ENCODE assay signal across 1 cellular context in the genomic region with DNA sequence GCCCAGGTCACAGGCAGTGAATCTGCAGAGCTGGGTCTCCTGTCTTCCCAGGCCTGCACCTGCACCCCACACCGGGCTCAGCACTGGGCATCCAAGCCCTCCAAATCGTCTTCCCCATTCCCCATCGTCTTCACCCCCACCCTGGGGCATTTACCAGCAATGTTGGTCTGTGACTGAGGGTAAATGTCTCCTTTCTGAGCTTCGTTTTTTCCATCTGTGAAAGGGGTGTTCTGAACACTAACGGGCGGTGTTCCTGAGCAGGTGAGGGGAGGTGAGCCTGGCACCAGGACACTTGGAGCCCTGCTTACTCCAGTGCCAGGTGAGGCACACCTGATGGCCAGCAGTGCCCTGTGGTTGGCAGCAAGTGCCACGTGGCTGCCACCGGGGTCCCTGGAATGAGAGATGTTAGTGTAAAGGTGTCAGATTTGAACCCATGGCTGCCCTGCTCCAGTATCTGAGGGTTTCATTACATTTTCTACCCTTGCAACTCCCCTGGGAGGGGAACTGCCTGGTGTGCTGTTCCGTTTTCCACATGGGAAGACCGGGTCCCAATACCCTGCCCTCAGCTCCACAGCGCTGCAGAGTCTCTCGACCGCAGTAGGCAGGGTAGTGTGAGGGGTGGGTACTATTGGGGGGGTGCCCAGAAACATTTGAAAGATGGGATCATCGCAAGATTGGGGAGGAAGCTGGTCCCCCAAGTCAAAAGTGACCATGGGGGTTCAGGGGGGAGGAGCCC.
A peak's percentile ranks its signal among the peaks of the same experiment; 100 is the strongest.
TF ChIP-seq lines count a peak whose summit lies in the region.

No MANE protein-coding gene starts in this region.

TF ChIP-seq in HepG2, 621 proteins besides CTCF, POLR2A, EP300 and RAD21 (continues in another document):
- TF ChIP-seq, protein P1, sequence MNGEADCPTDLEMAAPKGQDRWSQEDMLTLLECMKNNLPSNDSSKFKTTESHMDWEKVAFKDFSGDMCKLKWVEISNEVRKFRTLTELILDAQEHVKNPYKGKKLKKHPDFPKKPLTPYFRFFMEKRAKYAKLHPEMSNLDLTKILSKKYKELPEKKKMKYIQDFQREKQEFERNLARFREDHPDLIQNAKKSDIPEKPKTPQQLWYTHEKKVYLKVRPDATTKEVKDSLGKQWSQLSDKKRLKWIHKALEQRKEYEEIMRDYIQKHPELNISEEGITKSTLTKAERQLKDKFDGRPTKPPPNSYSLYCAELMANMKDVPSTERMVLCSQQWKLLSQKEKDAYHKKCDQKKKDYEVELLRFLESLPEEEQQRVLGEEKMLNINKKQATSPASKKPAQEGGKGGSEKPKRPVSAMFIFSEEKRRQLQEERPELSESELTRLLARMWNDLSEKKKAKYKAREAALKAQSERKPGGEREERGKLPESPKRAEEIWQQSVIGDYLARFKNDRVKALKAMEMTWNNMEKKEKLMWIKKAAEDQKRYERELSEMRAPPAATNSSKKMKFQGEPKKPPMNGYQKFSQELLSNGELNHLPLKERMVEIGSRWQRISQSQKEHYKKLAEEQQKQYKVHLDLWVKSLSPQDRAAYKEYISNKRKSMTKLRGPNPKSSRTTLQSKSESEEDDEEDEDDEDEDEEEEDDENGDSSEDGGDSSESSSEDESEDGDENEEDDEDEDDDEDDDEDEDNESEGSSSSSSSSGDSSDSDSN (CRISPR knock-in tag; IDR thresholded peaks at IDR 0.05) = no peak
- TF ChIP-seq, protein P2, sequence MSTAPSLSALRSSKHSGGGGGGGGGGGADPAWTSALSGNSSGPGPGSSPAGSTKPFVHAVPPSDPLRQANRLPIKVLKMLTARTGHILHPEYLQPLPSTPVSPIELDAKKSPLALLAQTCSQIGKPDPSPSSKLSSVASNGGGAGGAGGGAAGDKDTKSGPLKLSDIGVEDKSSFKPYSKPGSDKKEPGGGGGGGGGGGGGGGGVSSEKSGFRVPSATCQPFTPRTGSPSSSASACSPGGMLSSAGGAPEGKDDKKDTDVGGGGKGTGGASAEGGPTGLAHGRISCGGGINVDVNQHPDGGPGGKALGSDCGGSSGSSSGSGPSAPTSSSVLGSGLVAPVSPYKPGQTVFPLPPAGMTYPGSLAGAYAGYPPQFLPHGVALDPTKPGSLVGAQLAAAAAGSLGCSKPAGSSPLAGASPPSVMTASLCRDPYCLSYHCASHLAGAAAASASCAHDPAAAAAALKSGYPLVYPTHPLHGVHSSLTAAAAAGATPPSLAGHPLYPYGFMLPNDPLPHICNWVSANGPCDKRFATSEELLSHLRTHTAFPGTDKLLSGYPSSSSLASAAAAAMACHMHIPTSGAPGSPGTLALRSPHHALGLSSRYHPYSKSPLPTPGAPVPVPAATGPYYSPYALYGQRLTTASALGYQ (CRISPR knock-in tag; IDR thresholded peaks at IDR 0.05) = no peak
- TF ChIP-seq, protein P3, sequence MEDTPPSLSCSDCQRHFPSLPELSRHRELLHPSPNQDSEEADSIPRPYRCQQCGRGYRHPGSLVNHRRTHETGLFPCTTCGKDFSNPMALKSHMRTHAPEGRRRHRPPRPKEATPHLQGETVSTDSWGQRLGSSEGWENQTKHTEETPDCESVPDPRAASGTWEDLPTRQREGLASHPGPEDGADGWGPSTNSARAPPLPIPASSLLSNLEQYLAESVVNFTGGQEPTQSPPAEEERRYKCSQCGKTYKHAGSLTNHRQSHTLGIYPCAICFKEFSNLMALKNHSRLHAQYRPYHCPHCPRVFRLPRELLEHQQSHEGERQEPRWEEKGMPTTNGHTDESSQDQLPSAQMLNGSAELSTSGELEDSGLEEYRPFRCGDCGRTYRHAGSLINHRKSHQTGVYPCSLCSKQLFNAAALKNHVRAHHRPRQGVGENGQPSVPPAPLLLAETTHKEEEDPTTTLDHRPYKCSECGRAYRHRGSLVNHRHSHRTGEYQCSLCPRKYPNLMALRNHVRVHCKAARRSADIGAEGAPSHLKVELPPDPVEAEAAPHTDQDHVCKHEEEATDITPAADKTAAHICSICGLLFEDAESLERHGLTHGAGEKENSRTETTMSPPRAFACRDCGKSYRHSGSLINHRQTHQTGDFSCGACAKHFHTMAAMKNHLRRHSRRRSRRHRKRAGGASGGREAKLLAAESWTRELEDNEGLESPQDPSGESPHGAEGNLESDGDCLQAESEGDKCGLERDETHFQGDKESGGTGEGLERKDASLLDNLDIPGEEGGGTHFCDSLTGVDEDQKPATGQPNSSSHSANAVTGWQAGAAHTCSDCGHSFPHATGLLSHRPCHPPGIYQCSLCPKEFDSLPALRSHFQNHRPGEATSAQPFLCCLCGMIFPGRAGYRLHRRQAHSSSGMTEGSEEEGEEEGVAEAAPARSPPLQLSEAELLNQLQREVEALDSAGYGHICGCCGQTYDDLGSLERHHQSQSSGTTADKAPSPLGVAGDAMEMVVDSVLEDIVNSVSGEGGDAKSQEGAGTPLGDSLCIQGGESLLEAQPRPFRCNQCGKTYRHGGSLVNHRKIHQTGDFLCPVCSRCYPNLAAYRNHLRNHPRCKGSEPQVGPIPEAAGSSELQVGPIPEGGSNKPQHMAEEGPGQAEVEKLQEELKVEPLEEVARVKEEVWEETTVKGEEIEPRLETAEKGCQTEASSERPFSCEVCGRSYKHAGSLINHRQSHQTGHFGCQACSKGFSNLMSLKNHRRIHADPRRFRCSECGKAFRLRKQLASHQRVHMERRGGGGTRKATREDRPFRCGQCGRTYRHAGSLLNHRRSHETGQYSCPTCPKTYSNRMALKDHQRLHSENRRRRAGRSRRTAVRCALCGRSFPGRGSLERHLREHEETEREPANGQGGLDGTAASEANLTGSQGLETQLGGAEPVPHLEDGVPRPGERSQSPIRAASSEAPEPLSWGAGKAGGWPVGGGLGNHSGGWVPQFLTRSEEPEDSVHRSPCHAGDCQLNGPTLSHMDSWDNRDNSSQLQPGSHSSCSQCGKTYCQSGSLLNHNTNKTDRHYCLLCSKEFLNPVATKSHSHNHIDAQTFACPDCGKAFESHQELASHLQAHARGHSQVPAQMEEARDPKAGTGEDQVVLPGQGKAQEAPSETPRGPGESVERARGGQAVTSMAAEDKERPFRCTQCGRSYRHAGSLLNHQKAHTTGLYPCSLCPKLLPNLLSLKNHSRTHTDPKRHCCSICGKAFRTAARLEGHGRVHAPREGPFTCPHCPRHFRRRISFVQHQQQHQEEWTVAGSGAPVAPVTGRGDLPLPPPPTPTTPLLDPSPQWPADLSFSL (CRISPR knock-in tag; IDR thresholded peaks at IDR 0.05) = no peak
- TF ChIP-seq, protein P4, sequence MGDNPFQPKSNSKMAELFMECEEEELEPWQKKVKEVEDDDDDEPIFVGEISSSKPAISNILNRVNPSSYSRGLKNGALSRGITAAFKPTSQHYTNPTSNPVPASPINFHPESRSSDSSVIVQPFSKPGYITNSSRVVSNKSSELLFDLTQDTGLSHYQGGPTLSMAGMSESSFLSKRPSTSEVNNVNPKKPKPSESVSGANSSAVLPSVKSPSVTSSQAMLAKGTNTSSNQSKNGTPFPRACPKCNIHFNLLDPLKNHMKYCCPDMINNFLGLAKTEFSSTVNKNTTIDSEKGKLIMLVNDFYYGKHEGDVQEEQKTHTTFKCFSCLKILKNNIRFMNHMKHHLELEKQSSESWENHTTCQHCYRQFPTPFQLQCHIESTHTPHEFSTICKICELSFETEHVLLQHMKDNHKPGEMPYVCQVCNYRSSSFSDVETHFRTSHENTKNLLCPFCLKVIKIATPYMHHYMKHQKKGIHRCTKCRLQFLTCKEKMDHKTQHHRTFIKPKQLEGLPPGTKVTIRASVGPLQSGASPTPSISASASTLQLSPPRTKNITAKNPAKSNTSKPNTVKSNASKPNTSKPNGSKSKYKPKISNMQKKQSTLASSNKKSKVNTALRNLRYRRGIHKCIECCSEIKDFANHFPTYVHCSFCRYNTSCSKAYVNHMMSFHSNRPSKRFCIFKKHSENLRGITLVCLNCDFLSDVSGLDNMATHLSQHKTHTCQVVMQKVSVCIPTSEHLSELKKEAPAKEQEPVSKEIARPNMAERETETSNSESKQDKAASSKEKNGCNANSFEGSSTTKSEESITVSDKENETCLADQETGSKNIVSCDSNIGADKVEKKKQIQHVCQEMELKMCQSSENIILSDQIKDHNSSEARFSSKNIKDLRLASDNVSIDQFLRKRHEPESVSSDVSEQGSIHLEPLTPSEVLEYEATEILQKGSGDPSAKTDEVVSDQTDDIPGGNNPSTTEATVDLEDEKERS (CRISPR knock-in tag; IDR thresholded peaks at IDR 0.05) = 0 out of 2 replicates have a peak, but pooled peaks have one; percentile 61
- TF ChIP-seq HOXA9 (CRISPR knock-in tag; IDR thresholded peaks at IDR 0.05; ENCODE audit: borderline replicate concordance) (0 out of 2 replicates have a peak, but pooled peaks have one; percentile 28), FOSL2 (CRISPR knock-in tag; IDR thresholded peaks at IDR 0.05) (no peak), MED8 (CRISPR knock-in tag; IDR thresholded peaks at IDR 0.05; ENCODE audit: insufficient replicate concordance) (peak; percentile 5), ZNF607 (CRISPR knock-in tag; IDR thresholded peaks at IDR 0.05; ENCODE audit: borderline replicate concordance) (0 out of 2 replicates have a peak, but pooled peaks have one; percentile 8), PRMT3 (CRISPR knock-in tag; IDR thresholded peaks at IDR 0.05; ENCODE audit: borderline replicate concordance, low read depth) (no peak), MED13 (CRISPR knock-in tag; IDR thresholded peaks at IDR 0.05) (peak; percentile 1; the same call in 1 of the 2 replicates), CBX5 (CRISPR knock-in tag; IDR thresholded peaks at IDR 0.05; ENCODE audit: borderline replicate concordance) (peak; percentile 1; the same call in 1 of the 2 replicates), TCF12 (IDR thresholded peaks at IDR 0.05) (no peak), TCF12 (CRISPR knock-in tag; IDR thresholded peaks at IDR 0.05) (no peak), ZFP36L1 (CRISPR knock-in tag; IDR thresholded peaks at IDR 0.05) (no peak), KLF15 (CRISPR knock-in tag; IDR thresholded peaks at IDR 0.05; ENCODE audit: borderline replicate concordance) (no peak), NFE2L2 (IDR thresholded peaks at IDR 0.05; ENCODE audit: low read length) (no peak), ZNF720 (CRISPR knock-in tag; IDR thresholded peaks at IDR 0.05) (no peak), ZNF563 (CRISPR knock-in tag; IDR thresholded peaks at IDR 0.05) (no peak), GATAD2A (CRISPR knock-in tag; IDR thresholded peaks at IDR 0.05) (no peak), ZFP1 (CRISPR knock-in tag; IDR thresholded peaks at IDR 0.05) (no peak), SPEN (CRISPR knock-in tag; IDR thresholded peaks at IDR 0.05; ENCODE audit: low read depth) (no peak), ZNF556 (CRISPR knock-in tag; IDR thresholded peaks at IDR 0.05; ENCODE audit: borderline replicate concordance) (no peak; the same call in 1 of the 2 replicates), KDM6A (CRISPR knock-in tag; IDR thresholded peaks at IDR 0.05; ENCODE audit: low read depth) (no peak), MYNN (CRISPR knock-in tag; IDR thresholded peaks at IDR 0.05; ENCODE audit: low read depth) (no peak), TEAD2 (CRISPR knock-in tag; IDR thresholded peaks at IDR 0.05) (no peak)
- TF ChIP-seq, protein P5, sequence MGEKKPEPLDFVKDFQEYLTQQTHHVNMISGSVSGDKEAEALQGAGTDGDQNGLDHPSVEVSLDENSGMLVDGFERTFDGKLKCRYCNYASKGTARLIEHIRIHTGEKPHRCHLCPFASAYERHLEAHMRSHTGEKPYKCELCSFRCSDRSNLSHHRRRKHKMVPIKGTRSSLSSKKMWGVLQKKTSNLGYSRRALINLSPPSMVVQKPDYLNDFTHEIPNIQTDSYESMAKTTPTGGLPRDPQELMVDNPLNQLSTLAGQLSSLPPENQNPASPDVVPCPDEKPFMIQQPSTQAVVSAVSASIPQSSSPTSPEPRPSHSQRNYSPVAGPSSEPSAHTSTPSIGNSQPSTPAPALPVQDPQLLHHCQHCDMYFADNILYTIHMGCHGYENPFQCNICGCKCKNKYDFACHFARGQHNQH (CRISPR knock-in tag; IDR thresholded peaks at IDR 0.05) = peak; percentile 10; the same call in 1 of the 2 replicates
- TF ChIP-seq, protein P6, sequence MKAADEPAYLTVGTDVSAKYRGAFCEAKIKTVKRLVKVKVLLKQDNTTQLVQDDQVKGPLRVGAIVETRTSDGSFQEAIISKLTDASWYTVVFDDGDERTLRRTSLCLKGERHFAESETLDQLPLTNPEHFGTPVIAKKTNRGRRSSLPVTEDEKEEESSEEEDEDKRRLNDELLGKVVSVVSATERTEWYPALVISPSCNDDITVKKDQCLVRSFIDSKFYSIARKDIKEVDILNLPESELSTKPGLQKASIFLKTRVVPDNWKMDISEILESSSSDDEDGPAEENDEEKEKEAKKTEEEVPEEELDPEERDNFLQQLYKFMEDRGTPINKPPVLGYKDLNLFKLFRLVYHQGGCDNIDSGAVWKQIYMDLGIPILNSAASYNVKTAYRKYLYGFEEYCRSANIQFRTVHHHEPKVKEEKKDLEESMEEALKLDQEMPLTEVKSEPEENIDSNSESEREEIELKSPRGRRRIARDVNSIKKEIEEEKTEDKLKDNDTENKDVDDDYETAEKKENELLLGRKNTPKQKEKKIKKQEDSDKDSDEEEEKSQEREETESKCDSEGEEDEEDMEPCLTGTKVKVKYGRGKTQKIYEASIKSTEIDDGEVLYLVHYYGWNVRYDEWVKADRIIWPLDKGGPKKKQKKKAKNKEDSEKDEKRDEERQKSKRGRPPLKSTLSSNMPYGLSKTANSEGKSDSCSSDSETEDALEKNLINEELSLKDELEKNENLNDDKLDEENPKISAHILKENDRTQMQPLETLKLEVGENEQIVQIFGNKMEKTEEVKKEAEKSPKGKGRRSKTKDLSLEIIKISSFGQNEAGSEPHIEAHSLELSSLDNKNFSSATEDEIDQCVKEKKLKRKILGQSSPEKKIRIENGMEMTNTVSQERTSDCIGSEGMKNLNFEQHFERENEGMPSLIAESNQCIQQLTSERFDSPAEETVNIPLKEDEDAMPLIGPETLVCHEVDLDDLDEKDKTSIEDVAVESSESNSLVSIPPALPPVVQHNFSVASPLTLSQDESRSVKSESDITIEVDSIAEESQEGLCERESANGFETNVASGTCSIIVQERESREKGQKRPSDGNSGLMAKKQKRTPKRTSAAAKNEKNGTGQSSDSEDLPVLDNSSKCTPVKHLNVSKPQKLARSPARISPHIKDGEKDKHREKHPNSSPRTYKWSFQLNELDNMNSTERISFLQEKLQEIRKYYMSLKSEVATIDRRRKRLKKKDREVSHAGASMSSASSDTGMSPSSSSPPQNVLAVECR (CRISPR knock-in tag; IDR thresholded peaks at IDR 0.05; ENCODE audit: borderline replicate concordance) = no peak; the same call in 1 of the 2 replicates
- TF ChIP-seq, protein P7, sequence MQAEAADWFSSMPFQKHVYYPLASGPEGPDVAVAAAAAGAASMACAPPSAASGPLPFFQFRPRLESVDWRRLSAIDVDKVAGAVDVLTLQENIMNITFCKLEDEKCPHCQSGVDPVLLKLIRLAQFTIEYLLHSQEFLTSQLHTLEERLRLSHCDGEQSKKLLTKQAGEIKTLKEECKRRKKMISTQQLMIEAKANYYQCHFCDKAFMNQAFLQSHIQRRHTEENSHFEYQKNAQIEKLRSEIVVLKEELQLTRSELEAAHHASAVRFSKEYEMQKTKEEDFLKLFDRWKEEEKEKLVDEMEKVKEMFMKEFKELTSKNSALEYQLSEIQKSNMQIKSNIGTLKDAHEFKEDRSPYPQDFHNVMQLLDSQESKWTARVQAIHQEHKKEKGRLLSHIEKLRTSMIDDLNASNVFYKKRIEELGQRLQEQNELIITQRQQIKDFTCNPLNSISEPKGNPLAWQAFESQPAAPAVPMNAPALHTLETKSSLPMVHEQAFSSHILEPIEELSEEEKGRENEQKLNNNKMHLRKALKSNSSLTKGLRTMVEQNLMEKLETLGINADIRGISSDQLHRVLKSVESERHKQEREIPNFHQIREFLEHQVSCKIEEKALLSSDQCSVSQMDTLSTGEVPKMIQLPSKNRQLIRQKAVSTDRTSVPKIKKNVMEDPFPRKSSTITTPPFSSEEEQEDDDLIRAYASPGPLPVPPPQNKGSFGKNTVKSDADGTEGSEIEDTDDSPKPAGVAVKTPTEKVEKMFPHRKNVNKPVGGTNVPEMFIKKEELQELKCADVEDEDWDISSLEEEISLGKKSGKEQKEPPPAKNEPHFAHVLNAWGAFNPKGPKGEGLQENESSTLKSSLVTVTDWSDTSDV (CRISPR knock-in tag; IDR thresholded peaks at IDR 0.05) = no peak; the same call in 1 of the 2 replicates
